Comparison of ENCODE assay signal across 12 cellular contexts in the genomic region with DNA sequence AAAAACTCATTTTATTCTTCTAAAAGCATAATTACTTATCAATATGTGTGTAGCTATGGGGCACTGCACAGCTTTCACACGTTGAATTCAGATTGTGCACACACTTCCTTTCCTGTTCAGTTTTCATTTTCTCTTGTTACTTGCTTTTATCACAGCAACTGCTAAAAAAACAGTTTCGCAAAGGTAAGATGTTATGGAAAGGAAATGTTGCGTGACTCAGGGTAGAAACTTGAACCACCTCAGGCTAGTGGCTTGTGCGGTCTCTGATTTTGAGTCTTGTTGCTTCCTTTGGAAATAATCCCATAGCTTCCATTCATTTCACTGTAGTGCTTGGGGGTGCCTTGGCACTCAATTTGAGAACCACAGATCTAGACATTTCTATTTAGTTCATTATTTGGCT.
DNase-seq lines count a peak whose midpoint lies in the region; ATAC-seq, FAIRE-seq and TF ChIP-seq lines count a peak whose summit lies in the region.
"Had no signal": no experiment of that assay in that cellular context is flagged by ENCODE, and none has a peak within 500 bp of the region (broad histone marks: within the 10 kb centered on the region; RNA-seq: fewer than 3 reads in every experiment).

No MANE protein-coding gene starts in this region.

- H3K4me3 ChIP-seq in MM.1S (ENCODE audit: low read length) (peak overlapping the region; percentile 19; the same call in 1 of the 2 replicates), fibroblast of mammary gland (ENCODE audit: control insufficient read depth, low read depth, low read length) (no peak overlapping the region), pancreas (no peak overlapping the region), neural progenitor cell (no peak overlapping the region)
- H3K4me3 ChIP-seq: vagina had no signal

- WGBS in pancreas, 2 donors, result 89% methylated on average over 4 of the region's 4 CpGs

- H3K27me3 ChIP-seq in MM.1S (replicated peaks; ENCODE audit: insufficient read depth, low read length) (no peaks in the 10 kb centered on the region), pancreas (no peaks in the 10 kb centered on the region), neural progenitor cell (no peaks in the 10 kb centered on the region)
- H3K27me3 ChIP-seq: vagina had no signal

- H3K27me3 Mint-ChIP-seq in neural progenitor cell (ENCODE audit: insufficient read depth, low read depth), result peaks cover 5% of the 10 kb centered on the region

- POLR2A ChIA-PET in HEK293T (lab: Yijun Ruan, JAX), result no interaction called here

- H3K36me3 ChIP-seq in MM.1S (replicated peaks; ENCODE audit: insufficient read depth, low read length) (no peaks in the 10 kb centered on the region), pancreas (no peaks in the 10 kb centered on the region), neural progenitor cell (no peaks in the 10 kb centered on the region)
- H3K36me3 ChIP-seq: vagina had no signal

- H3K4me2 ChIP-seq in MM.1S (ENCODE audit: low read depth, low read length) (peak overlapping the region; percentile 30), neural progenitor cell (no peak overlapping the region)

- peaks cover 11% of the 10 kb centered on the region for H3F3A ChIP-seq in MM.1S (ENCODE audit: insufficient read depth, low read length)
- no peaks in the 10 kb centered on the region for H3F3A ChIP-seq in neural progenitor cell (ENCODE audit: low read depth)

- no peak overlapping the region for H3K4me3 Mint-ChIP-seq in neural progenitor cell
- H3K4me3 Mint-ChIP-seq: mesothelial cell of epicardium had no signal

- ATAC-seq in GM18499 (IDR thresholded peaks at IDR 0.05; ENCODE audit: insufficient read depth, unreplicated experiment) (peak; percentile 44), GM21786 (IDR thresholded peaks at IDR 0.05; ENCODE audit: unreplicated experiment) (peak; percentile 70), pancreas (no peak)

- TF ChIP-seq CTCF in MM.1S (IDR thresholded peaks at IDR 0.05; ENCODE audit: low read length), result no peak
- no peak for TF ChIP-seq CTCF in fibroblast of mammary gland (conservative IDR thresholded peaks at IDR 0.05; ENCODE audit: control insufficient read depth, insufficient read depth, low read depth, low read length)
- TF ChIP-seq CTCF in pancreas (IDR thresholded peaks at IDR 0.05), result no peak
- TF ChIP-seq CTCF in neural progenitor cell (IDR thresholded peaks at IDR 0.05), result no peak

- H3K27ac ChIP-seq in MM.1S (ENCODE audit: low read length), result peak overlapping the region; percentile 37; the same call in 1 of the 2 replicates
- H3K27ac ChIP-seq in pancreas, result no peak overlapping the region
- H3K27ac ChIP-seq in neural progenitor cell, result no peak overlapping the region
- H3K27ac ChIP-seq: vagina had no signal

- H3K9me3 Mint-ChIP-seq in neural progenitor cell, result peaks cover 17% of the 10 kb centered on the region

- H3K4me1 ChIP-seq in MM.1S (ENCODE audit: low read length) (peaks cover 15% of the 10 kb centered on the region), pancreas (no peaks in the 10 kb centered on the region), neural progenitor cell (peaks cover 5% of the 10 kb centered on the region)

- H3K4me1 Mint-ChIP-seq in neural progenitor cell, result peaks cover 10% of the 10 kb centered on the region

- H3K79me2 ChIP-seq in MM.1S (ENCODE audit: low read length) (no peaks in the 10 kb centered on the region), neural progenitor cell (ENCODE audit: low read depth) (peaks cover 77% of the 10 kb centered on the region)

- CTCF ChIA-PET in HEK293T (lab: Yijun Ruan, JAX), result no interaction called here

- no peaks in the 10 kb centered on the region for H4K20me1 ChIP-seq in MM.1S (ENCODE audit: insufficient read depth, low read length)
- H4K20me1 ChIP-seq in neural progenitor cell (ENCODE audit: low read depth), result peaks cover 33% of the 10 kb centered on the region

- H3K9ac ChIP-seq in MM.1S (ENCODE audit: low read length) (no peak overlapping the region), neural progenitor cell (no peak overlapping the region)

- H3K27ac Mint-ChIP-seq in neural progenitor cell, result no peak overlapping the region
- H3K27ac Mint-ChIP-seq: mesothelial cell of epicardium had no signal

- H3K9me2 ChIP-seq in MM.1S (replicated peaks; ENCODE audit: insufficient read depth, low read length), result no peaks in the 10 kb centered on the region

- H2AFZ ChIP-seq in MM.1S (ENCODE audit: low read length) (0 out of 2 replicates have a peak overlapping the region, but pooled peaks have one; percentile 1), neural progenitor cell (replicated peaks) (no peak overlapping the region)

- no peak for TF ChIP-seq POLR2A in erythroblast (IDR thresholded peaks at IDR 0.05; ENCODE audit: low read length)

- no peaks in the 10 kb centered on the region for H3K9me3 ChIP-seq in MM.1S (replicated peaks; ENCODE audit: insufficient read depth, low read length)
- no peaks in the 10 kb centered on the region for H3K9me3 ChIP-seq in pancreas
- H3K9me3 ChIP-seq in neural progenitor cell (ENCODE audit: low read depth), result no peaks in the 10 kb centered on the region
- H3K9me3 ChIP-seq: vagina had no signal

- DNase-seq in MM.1S (peak; percentile 79), fibroblast of mammary gland (ENCODE audit: low read depth) (peak; percentile 46), pancreas (no peak), neural progenitor cell (ENCODE audit: low spot score) (no peak), HEK293T (ENCODE audit: extremely low spot score) (no peak), erythroblast (lab: John Stamatoyannopoulos, UW) (no peak)
- DNase-seq: NCI-H446; stimulated activated CD4-positive, alpha-beta T cell treated with anti-CD3 and anti-CD28 coated beads, Interleukin-2, amount 100 ng/mL, for 24 hours had no signal

- FAIRE-seq in pancreas (lab: Jason Lieb, UNC), result no peak

- peaks cover 21% of the 10 kb centered on the region for H3K36me3 Mint-ChIP-seq in neural progenitor cell

- intact Hi-C loops in pancreas (cut with DNase I), result no loop called here

TF ChIP-seq in HEK293T, 16 proteins besides CTCF, POLR2A, EP300 and RAD21:
- no peak for TF ChIP-seq TARDBP (IDR thresholded peaks at IDR 0.05)
- no peak for TF ChIP-seq BHLHE40 (IDR thresholded peaks at IDR 0.05; ENCODE audit: borderline replicate concordance)
- no peak for TF ChIP-seq L3MBTL2 (conservative IDR thresholded peaks at IDR 0.05)
- no peak for TF ChIP-seq FOXA1 (IDR thresholded peaks at IDR 0.05)
- no peak for TF ChIP-seq FOXK2 (IDR thresholded peaks at IDR 0.05)
- no peak for TF ChIP-seq HDGF (IDR thresholded peaks at IDR 0.05; ENCODE audit: borderline replicate concordance)
- TF ChIP-seq SUZ12 (IDR thresholded peaks at IDR 0.05), result no peak
- TF ChIP-seq ELF4 (IDR thresholded peaks at IDR 0.05), result no peak
- TF ChIP-seq, protein P1, sequence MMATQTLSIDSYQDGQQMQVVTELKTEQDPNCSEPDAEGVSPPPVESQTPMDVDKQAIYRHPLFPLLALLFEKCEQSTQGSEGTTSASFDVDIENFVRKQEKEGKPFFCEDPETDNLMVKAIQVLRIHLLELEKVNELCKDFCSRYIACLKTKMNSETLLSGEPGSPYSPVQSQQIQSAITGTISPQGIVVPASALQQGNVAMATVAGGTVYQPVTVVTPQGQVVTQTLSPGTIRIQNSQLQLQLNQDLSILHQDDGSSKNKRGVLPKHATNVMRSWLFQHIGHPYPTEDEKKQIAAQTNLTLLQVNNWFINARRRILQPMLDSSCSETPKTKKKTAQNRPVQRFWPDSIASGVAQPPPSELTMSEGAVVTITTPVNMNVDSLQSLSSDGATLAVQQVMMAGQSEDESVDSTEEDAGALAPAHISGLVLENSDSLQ (IDR thresholded peaks at IDR 0.05), result no peak
- TF ChIP-seq SP1 (IDR thresholded peaks at IDR 0.05), result no peak
- TF ChIP-seq FOXM1 (IDR thresholded peaks at IDR 0.05; ENCODE audit: borderline replicate concordance), result no peak
- no peak for TF ChIP-seq ZNF384 (IDR thresholded peaks at IDR 0.05)
- TF ChIP-seq LEF1 (IDR thresholded peaks at IDR 0.05; ENCODE audit: borderline replicate concordance), result no peak
TF ChIP-seq in HEK293T: peak in this region for 0.

Comparison
In these comparisons a context has a peak if more than half of its experiments do, and no peak if none do; other contexts are left out.
1. ATAC-seq: peak in GM18499 (single experiment) and GM21786 (single experiment); none in pancreas (0 of 4).
2. DNase-seq: peak in MM.1S (single experiment) and fibroblast of mammary gland (single experiment); none in pancreas (0 of 6), neural progenitor cell (single experiment), HEK293T (single experiment) and erythroblast (0 of 2).